ENCODE assay signal across 8 cellular contexts in genomic region chr15:99076555-99077308, GRCh38.
DNase-seq lines count a peak whose midpoint lies in the region; ATAC-seq, FAIRE-seq and TF ChIP-seq lines count a peak whose summit lies in the region.

No MANE protein-coding gene starts in this region.

- TF ChIP-seq POLR2A in erythroblast (IDR thresholded peaks at IDR 0.05; ENCODE audit: low read length) = no peak

- TF ChIP-seq CTCF in D721Med (IDR thresholded peaks at IDR 0.05; ENCODE audit: insufficient read depth, missing control alignments) = peak; percentile 93

- no peaks in the 10 kb centered on the region for H3K36me3 ChIP-seq in mucosa of stomach (ENCODE audit: control insufficient read depth, insufficient read depth, low read length)

- H3K9ac ChIP-seq in mucosa of stomach (ENCODE audit: low read length) = peak overlapping the region; percentile 54

- ATAC-seq in GM19455 (IDR thresholded peaks at IDR 0.05; ENCODE audit: unreplicated experiment) (peak; percentile 78), HG03521 (IDR thresholded peaks at IDR 0.05; ENCODE audit: unreplicated experiment) (peak; percentile 70)

- no peak for DNase-seq in D721Med (ENCODE audit: insufficient read length, low spot score)
- peak; percentile 74 for DNase-seq in NCI-H526 treated with DMSO at 0.1 percent for 48 hours (lab: John Stamatoyannopoulos, UW)
- peak; percentile 70 for DNase-seq in activated CD8-positive, alpha-beta memory T cell treated with anti-CD3 and anti-CD28 coated beads for 24 hours
- peak; percentile 47 to 62 for DNase-seq in erythroblast (lab: John Stamatoyannopoulos, UW)
- peak; percentile 91 for DNase-seq in superior temporal gyrus (ENCODE audit: extremely low spot score)

- FAIRE-seq in D721Med (lab: Jason Lieb, UNC) = peak; percentile 89

- H3K27me3 ChIP-seq in mucosa of stomach (ENCODE audit: control insufficient read depth, insufficient read depth, low read length) = no peaks in the 10 kb centered on the region

- peaks cover 3% of the 10 kb centered on the region for H3K4me1 ChIP-seq in mucosa of stomach (ENCODE audit: control insufficient read depth, insufficient read depth, low read length)

- H3K4me3 ChIP-seq in mucosa of stomach (ENCODE audit: low read length) = no peak overlapping the region

- H3K9me3 ChIP-seq in mucosa of stomach (ENCODE audit: control insufficient read depth, low read length) = no peaks in the 10 kb centered on the region
